8 cellular contexts compared by ENCODE assay signal in genomic region chr6:24720604-24721460, GRCh38. TPM values are rescaled to one million over a fixed set of nuclear protein-coding genes. Genes with fewer than 3 reads are reported as not detected.
A peak's percentile ranks its signal among the peaks of the same experiment; 100 is the strongest.
DNase-seq lines count a peak whose midpoint lies in the region; ATAC-seq and TF ChIP-seq lines count a peak whose summit lies in the region.

No MANE protein-coding gene starts in this region.

- H3K9me3 ChIP-seq in upper lobe of left lung: no peaks in the 10 kb centered on the region

- peak overlapping the region; percentile 69 to 84 (median 78) for H3K4me3 ChIP-seq in upper lobe of left lung

- peak in 1 of 6 experiments; percentile 4 for TF ChIP-seq CTCF in upper lobe of left lung (IDR thresholded peaks at IDR 0.05)

- H3K27me3 Mint-ChIP-seq in T-helper 1 cell treated with Interleukin-12 subunit alpha and Interleukin-12 subunit beta and Interleukin-4 antibody, amounts not matched to agents 30 μg/mL and 1 μg/mL, for 36 hours (ENCODE audit: low read depth): no peaks in the 10 kb centered on the region

- 0% methylated on average over 47 to 58 of the region's 60 CpGs for WGBS in upper lobe of left lung, 2 donors

- H3K4me1 ChIP-seq in upper lobe of left lung: peaks cover 17 to 30% (median 23%) of the 10 kb centered on the region in 4 donors

- no peaks in the 10 kb centered on the region for H3K27me3 ChIP-seq in upper lobe of left lung

- no peaks in the 10 kb centered on the region for H3K9me3 Mint-ChIP-seq in T-helper 1 cell treated with Interleukin-12 subunit alpha and Interleukin-12 subunit beta and Interleukin-4 antibody, amounts not matched to agents 30 μg/mL and 1 μg/mL, for 36 hours

- ATAC-seq in GM18498 (IDR thresholded peaks at IDR 0.05; ENCODE audit: unreplicated experiment): peak; percentile 85
- peak; percentile 88 for ATAC-seq in HG02885 (IDR thresholded peaks at IDR 0.05; ENCODE audit: poor library complexity, unreplicated experiment)
- peak; percentile 94 to 96 for ATAC-seq in left cardiac atrium
- peak; percentile 95 to 99 for ATAC-seq in upper lobe of left lung (ENCODE audit: low FRiP score in 2 of 2)

- peak; percentile 88 to 100 (median 98) for TF ChIP-seq POLR2A in upper lobe of left lung (IDR thresholded peaks at IDR 0.05)

- peaks cover 30% of the 10 kb centered on the region for H3K36me3 Mint-ChIP-seq in T-helper 1 cell treated with Interleukin-12 subunit alpha and Interleukin-12 subunit beta and Interleukin-4 antibody, amounts not matched to agents 30 μg/mL and 1 μg/mL, for 36 hours (ENCODE audit: low read depth)

- H3K27ac ChIP-seq in upper lobe of left lung: peak overlapping the region; percentile 98 to 100 (median 100)

- peaks cover 27% of the 10 kb centered on the region for H3K4me1 Mint-ChIP-seq in T-helper 1 cell treated with Interleukin-12 subunit alpha and Interleukin-12 subunit beta and Interleukin-4 antibody, amounts not matched to agents 30 μg/mL and 1 μg/mL, for 36 hours (ENCODE audit: low read depth)

- peak overlapping the region; percentile 99 for H3K27ac Mint-ChIP-seq in T-helper 1 cell treated with Interleukin-12 subunit alpha and Interleukin-12 subunit beta and Interleukin-4 antibody, amounts not matched to agents 30 μg/mL and 1 μg/mL, for 36 hours

- intact Hi-C loops in left cardiac atrium (cut with DNase I): no loop called here
- intact Hi-C loops in posterior cingulate gyrus (cut with DNase I): loop anchor here (1.0 kb wide), 1 partner anchor 55 kb away; the partner anchor contains the start of gene TDP2

- TF ChIP-seq EP300 in upper lobe of left lung (IDR thresholded peaks at IDR 0.05): peak in 1 of 4 donors; percentile 81

- DNase-seq in NCI-H1694 (lab: John Stamatoyannopoulos, UW) (peak; percentile 98), amygdala (lab: John Stamatoyannopoulos, UW) (peak; percentile 94 to 100 (median 99)), left cardiac atrium (peak; percentile 100), posterior cingulate gyrus (peak; percentile 98 to 100 (median 100)), upper lobe of left lung (peak; percentile 98 to 100)

- peaks cover 0 to 9% (median 4%) of the 10 kb centered on the region in 4 donors for H3K36me3 ChIP-seq in upper lobe of left lung

- peak overlapping the region; percentile 97 for H3K4me3 Mint-ChIP-seq in T-helper 1 cell treated with Interleukin-12 subunit alpha and Interleukin-12 subunit beta and Interleukin-4 antibody, amounts not matched to agents 30 μg/mL and 1 μg/mL, for 36 hours

RNA-seq across cellular contexts. Expression of gene C6orf62, which starts 1.9 kb away (rescaled TPM):
- total RNA-seq in left cardiac atrium: 10 to 100 TPM; 58.1 to 67.0 TPM
- 100 to 1,000 TPM in 2 of 6 donors, 10 to 100 TPM in 4; 41.9 to 131 (median 95.3) TPM for total RNA-seq in upper lobe of left lung

RNA-seq across cellular contexts. Expression of gene GMNN, which starts 53.9 kb away (rescaled TPM):
- total RNA-seq in left cardiac atrium (10 to 100 TPM in 1 of 2 donors, 1 to 10 TPM in 1; 6.3 to 10.5 TPM), upper lobe of left lung (10 to 100 TPM in 2 of 6 donors, 1 to 10 TPM in 4; 6.5 to 10.3 (median 8.9) TPM)

RNA-seq across cellular contexts. Expression of gene ACOT13, which starts 54.0 kb away (rescaled TPM):
- total RNA-seq in left cardiac atrium (10 to 100 TPM; 63.0 to 70.8 TPM), upper lobe of left lung (10 to 100 TPM in 3 of 6 donors, 1 to 10 TPM in 3; 5.2 to 20.2 (median 10.5) TPM)

RNA-seq across cellular contexts. Expression of gene TDP2, which starts 54.1 kb away (rescaled TPM):
- total RNA-seq in left cardiac atrium (10 to 100 TPM; 29.5 to 35.2 TPM), upper lobe of left lung (100 to 1,000 TPM in 1 of 6 donors, 10 to 100 TPM in 5; 33.8 to 101 (median 37.0) TPM)

Comparison
In these comparisons a context has a peak if more than half of its experiments do, and no peak if none do; other contexts are left out.
1. Peak in every context shown above with its lines: DNase-seq, ATAC-seq, H3K4me3 ChIP-seq and H3K27ac ChIP-seq.